32 cellular contexts compared by ENCODE assay signal in genomic region chr6:3551716-3552511, GRCh38.
"Had no signal": no experiment of that assay in that cellular context is flagged by ENCODE, and none has a peak within 500 bp of the region (broad histone marks: within the 10 kb centered on the region; RNA-seq: fewer than 3 reads in every experiment).

No MANE protein-coding gene starts in this region.

- DNase-seq: activated B cell treated with CpG ODN at 0.5 μM for 24 hours; activated CD4-positive, alpha-beta memory T cell treated with anti-CD3 and anti-CD28 coated beads for 36 hours; activated CD4-positive, alpha-beta T cell treated with anti-CD3 and anti-CD28 coated beads for 4 hours; activated CD4-positive, alpha-beta T cell treated with anti-CD3 and anti-CD28 coated beads, Interleukin-2, amount 10 ng/mL, durations not matched to agents 24 days and 14 days; activated CD4-positive, alpha-beta T cell treated with anti-CD3 and anti-CD28 coated beads, Interleukin-2, amount 50 U/mL, for 1 hour; activated CD4-positive, alpha-beta T cell treated with anti-CD3 and anti-CD28 coated beads, Interleukin-2, amount 50 U/mL, for 4 hours; activated CD4-positive, CD25-positive, alpha-beta regulatory T cell treated with anti-CD3 and anti-CD28 coated beads, Interleukin-2, amount 50 U/mL, for 72 hours; activated CD8-positive, alpha-beta memory T cell treated with anti-CD3 and anti-CD28 coated beads, Interleukin-2, amount 50 U/mL, for 4 hours; activated CD8-positive, alpha-beta T cell treated with anti-CD3 and anti-CD28 coated beads for 36 hours; activated effector memory CD4-positive, alpha-beta T cell treated with anti-CD3 and anti-CD28 coated beads, Interleukin-2, amount 50 U/mL, for 16 hours; activated gamma-delta T cell treated with Interleukin-2 at 50 U/mL for 16 hours; activated naive CD4-positive, alpha-beta T cell; activated naive CD4-positive, alpha-beta T cell treated with anti-CD3 and anti-CD28 coated beads for 36 hours; activated naive CD4-positive, alpha-beta T cell treated with anti-CD3 and anti-CD28 coated beads, Interleukin-2, amount 50 U/mL, for 16 hours; activated naive CD8-positive, alpha-beta T cell treated with anti-CD3 and anti-CD28 coated beads for 36 hours; activated T-cell treated with anti-CD3 and anti-CD28 coated beads for 4 hours; activated T-cell treated with anti-CD3 and anti-CD28 coated beads, Interleukin-2, amount 50 U/mL, for 1 hour; activated T-cell treated with anti-CD3 and anti-CD28 coated beads, Interleukin-2, amount 50 U/mL, for 4 hours; activated T-cell treated with anti-CD3 and anti-CD28 coated beads, Interleukin-2, amount 50 U/mL, for 72 hours; adrenal gland; amniotic stem cell; aorta; central memory CD4-positive, alpha-beta T cell; T-helper 1 cell; T-helper 2 cell; T-helper 9 cell had no signal

- H3K27ac ChIP-seq: adrenal gland, cardiac muscle cell, VCaP had no signal

- H3K4me3 ChIP-seq: adrenal gland, cardiac muscle cell had no signal

- H3K4me1 ChIP-seq: adrenal gland had no signal

- ATAC-seq: activated CD8-positive, alpha-beta T cell treated with anti-CD3 and anti-CD28 coated beads for 36 hours; activated naive CD4-positive, alpha-beta T cell treated with anti-CD3 and anti-CD28 coated beads, Interleukin-2, amount 50 U/mL, for 72 hours; activated T-cell treated with anti-CD3 and anti-CD28 coated beads, Interleukin-2, amount 50 U/mL, for 4 hours; activated T-cell treated with anti-CD3 and anti-CD28 coated beads, Interleukin-2, amount 50 U/mL, for 72 hours; activated T-helper 17 cell treated with anti-CD3 and anti-CD28 coated beads, Interleukin-2, amount 50 U/mL, for 72 hours had no signal

- H3K27me3 ChIP-seq: adrenal gland, cardiac muscle cell had no signal

- H3K36me3 ChIP-seq: adrenal gland, cardiac muscle cell had no signal

- FAIRE-seq: bronchial epithelial cell, TTC549 had no signal
